ENCODE assay signal across 8 cellular contexts in genomic region chr4:7042697-7043464, GRCh38. TPM values are rescaled to one million over a fixed set of nuclear protein-coding genes. Genes with fewer than 3 reads are reported as not detected.
DNase-seq lines count a peak whose midpoint lies in the region; TF ChIP-seq lines count a peak whose summit lies in the region.

TSS of gene TADA2B (plus strand) at chr4:7043372. CDS start at chr4:7043580, 208 bp downstream.

- peak within 1 kb of the TSS; percentile 60 to 88 (median 82) for H3K27ac Mint-ChIP-seq in nephron
- peak within 1 kb of the TSS; percentile 58 for H3K27ac Mint-ChIP-seq in stimulated activated naive CD8-positive, alpha-beta T cell treated with anti-CD3 and anti-CD28 coated beads, Interleukin-15, Interleukin-2, amounts not matched to agents 100 ng/mL and 50 ng/mL, for 24 hours

- H3K36me3 ChIP-seq in ES-I3 (ENCODE audit: insufficient read depth, low read length), result no peaks in the 10 kb centered on the region
- H3K36me3 ChIP-seq in H7 (replicated peaks; ENCODE audit: control insufficient read depth, insufficient read depth, low read length), result no peaks in the 10 kb centered on the region
- H3K36me3 ChIP-seq in Loucy (ENCODE audit: insufficient read depth, low read length), result no peaks in the 10 kb centered on the region

- H3K4me2 ChIP-seq in Loucy (ENCODE audit: low read depth, low read length, poor library complexity, severe bottlenecking), result peak within 1 kb of the TSS; percentile 91

- H4K20me1 ChIP-seq in Loucy (ENCODE audit: insufficient read depth, low read length, poor library complexity, severe bottlenecking), result peaks cover 39% of the 10 kb centered on the region

- peaks cover 47% of the 10 kb centered on the region for H3K4me1 Mint-ChIP-seq in nephron
- peaks cover 46% of the 10 kb centered on the region for H3K4me1 Mint-ChIP-seq in stimulated activated naive CD8-positive, alpha-beta T cell treated with anti-CD3 and anti-CD28 coated beads, Interleukin-15, Interleukin-2, amounts not matched to agents 100 ng/mL and 50 ng/mL, for 24 hours (ENCODE audit: low read depth)

- H2AFZ ChIP-seq in Loucy (ENCODE audit: low read length), result peak within 1 kb of the TSS; percentile 97

- H3K9ac ChIP-seq in ES-I3 (ENCODE audit: low read depth, low read length) (peak within 1 kb of the TSS; percentile 93), Loucy (ENCODE audit: low read depth, low read length, poor library complexity, severe bottlenecking) (peak within 1 kb of the TSS; percentile 78)

- peak within 1 kb of the TSS; percentile 90 to 96 (median 93) for H3K4me3 Mint-ChIP-seq in nephron
- H3K4me3 Mint-ChIP-seq in stimulated activated naive CD8-positive, alpha-beta T cell treated with anti-CD3 and anti-CD28 coated beads, Interleukin-15, Interleukin-2, amounts not matched to agents 100 ng/mL and 50 ng/mL, for 24 hours, result peak within 1 kb of the TSS; percentile 88

- no peaks in the 10 kb centered on the region for H3K9me3 Mint-ChIP-seq in nephron
- H3K9me3 Mint-ChIP-seq in stimulated activated naive CD8-positive, alpha-beta T cell treated with anti-CD3 and anti-CD28 coated beads, Interleukin-15, Interleukin-2, amounts not matched to agents 100 ng/mL and 50 ng/mL, for 24 hours, result no peaks in the 10 kb centered on the region

- peaks cover 12% of the 10 kb centered on the region for H3K27me3 Mint-ChIP-seq in nephron (ENCODE audit: low read depth)
- H3K27me3 Mint-ChIP-seq in stimulated activated naive CD8-positive, alpha-beta T cell treated with anti-CD3 and anti-CD28 coated beads, Interleukin-15, Interleukin-2, amounts not matched to agents 100 ng/mL and 50 ng/mL, for 24 hours, result no peaks in the 10 kb centered on the region

- DNase-seq in H7 (peak; percentile 100), fibroblast of the aortic adventitia (ENCODE audit: low read depth) (peak; percentile 96)
- peak; percentile 90 for DNase-seq in activated effector memory CD4-positive, alpha-beta T cell treated with Interleukin-2 at 50 U/mL for 16 hours

- peak within 1 kb of the TSS; percentile 93 for H3K4me3 ChIP-seq in H7 (ENCODE audit: insufficient read depth, low read depth, low read length)
- H3K4me3 ChIP-seq in Loucy (ENCODE audit: low read length, poor library complexity, severe bottlenecking), result peak within 1 kb of the TSS; percentile 96
- peak within 1 kb of the TSS; percentile 91 for H3K4me3 ChIP-seq in fibroblast of the aortic adventitia (ENCODE audit: low read depth, low read length)

- H3K36me3 Mint-ChIP-seq in nephron (ENCODE audit: low read depth), result no peaks in the 10 kb centered on the region
- H3K36me3 Mint-ChIP-seq in stimulated activated naive CD8-positive, alpha-beta T cell treated with anti-CD3 and anti-CD28 coated beads, Interleukin-15, Interleukin-2, amounts not matched to agents 100 ng/mL and 50 ng/mL, for 24 hours (ENCODE audit: low read depth), result no peaks in the 10 kb centered on the region

- no peak; the same call in 1 of the 2 replicates for TF ChIP-seq CTCF in Loucy (conservative IDR thresholded peaks at IDR 0.05; ENCODE audit: low read length)
- peak; percentile 35 for TF ChIP-seq CTCF in fibroblast of the aortic adventitia (IDR thresholded peaks at IDR 0.05; ENCODE audit: insufficient read depth, low read length)
- peak; percentile 17 to 37 (median 33) for TF ChIP-seq CTCF in nephron (IDR thresholded peaks at IDR 0.05; ENCODE audit: unreplicated experiment in 3 of 3)

- peak; percentile 44; the same call in 1 of the 2 replicates for TF ChIP-seq POLR2A in Raji (IDR thresholded peaks at IDR 0.05; ENCODE audit: insufficient read depth, low read depth, low read length)

- peaks cover 15% of the 10 kb centered on the region; the same call in 1 of the 2 replicates for H3K79me2 ChIP-seq in Loucy (ENCODE audit: insufficient read depth, low read length)

- H3K9me2 ChIP-seq in Loucy (replicated peaks; ENCODE audit: low read depth, low read length), result no peaks in the 10 kb centered on the region

- H3F3A ChIP-seq in Loucy (ENCODE audit: low read depth), result no peaks in the 10 kb centered on the region

- H3K27me3 ChIP-seq in H7 (ENCODE audit: control insufficient read depth, insufficient read depth, low read length) (peaks cover 20% of the 10 kb centered on the region), Loucy (ENCODE audit: insufficient read depth, low read length, poor library complexity, severe bottlenecking) (peaks cover 30% of the 10 kb centered on the region)

- H3K4me1 ChIP-seq in ES-I3 (ENCODE audit: insufficient read depth, low read length) (peaks cover 8% of the 10 kb centered on the region; the same call in 1 of the 2 replicates), Loucy (ENCODE audit: insufficient read depth, low read length, poor library complexity, severe bottlenecking) (peaks cover 23% of the 10 kb centered on the region)

- no peaks in the 10 kb centered on the region for H3K9me3 ChIP-seq in ES-I3 (ENCODE audit: control insufficient read depth, insufficient read depth, low read length)
- no peaks in the 10 kb centered on the region for H3K9me3 ChIP-seq in Loucy (ENCODE audit: insufficient read depth, low read depth, low read length)

RNA-seq across cellular contexts. Expression of gene TADA2B, which starts in this region (rescaled TPM):
- 14.0 TPM in 2 replicates for total RNA-seq in H7 (2014; rRNA removed; shearing (Covaris generic))
- total RNA-seq in fibroblast of the aortic adventitia (ENCODE audit: low replicate concordance), result 5.6 and 11.5 TPM in 2 replicates

Comparison
In these comparisons a context has a peak if more than half of its experiments do, and no peak if none do; other contexts are left out.
1. Peak in every context shown above with its lines: DNase-seq and H3K4me3 ChIP-seq.